ENCODE assay signal across 15 cellular contexts in the genomic region with DNA sequence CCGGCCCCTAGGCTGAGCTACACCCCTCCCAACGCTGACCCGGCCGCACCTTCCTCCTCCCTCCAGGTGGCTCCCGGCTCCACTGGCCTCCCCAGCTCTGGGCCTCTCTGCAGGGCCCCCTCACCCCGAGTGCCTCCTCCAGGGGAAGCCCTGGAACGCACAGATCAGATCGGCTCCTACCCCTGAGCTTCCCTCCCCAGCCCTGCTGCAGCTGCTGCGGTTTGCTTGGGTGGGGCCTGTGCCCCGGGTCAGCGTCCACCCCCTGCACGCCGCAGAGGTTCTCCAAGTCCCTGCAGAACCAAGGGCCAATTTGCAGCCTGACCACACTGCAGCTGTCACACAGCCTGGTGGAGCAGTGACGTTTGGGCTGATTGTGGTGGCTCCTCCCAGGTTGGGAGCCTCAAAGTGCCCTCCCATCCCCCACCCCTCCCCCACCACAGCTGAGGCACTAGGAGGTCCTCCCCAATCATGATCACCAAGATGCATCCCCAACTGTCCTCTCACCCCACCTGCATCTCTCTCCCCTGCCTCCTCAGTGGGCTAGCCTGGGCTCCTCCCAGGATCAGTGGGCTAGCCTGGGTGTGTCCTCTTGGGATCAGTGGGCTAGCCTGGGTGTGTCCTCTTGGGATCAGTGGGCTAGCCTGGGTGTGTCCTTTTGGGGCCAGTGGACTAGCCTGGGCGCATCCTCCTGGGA. TPM values are rescaled to one million over a fixed set of nuclear protein-coding genes. Genes with fewer than 3 reads are reported as not detected.
A peak's percentile ranks its signal among the peaks of the same experiment; 100 is the strongest.
DNase-seq lines count a peak whose midpoint lies in the region; ATAC-seq and TF ChIP-seq lines count a peak whose summit lies in the region.
"Had no signal": no experiment of that assay in that cellular context is flagged by ENCODE, and none has a peak within 500 bp of the region (broad histone marks: within the 10 kb centered on the region; RNA-seq: fewer than 3 reads in every experiment).

No MANE protein-coding gene starts in this region.

- peak; percentile 18 for DNase-seq in CD1c-positive myeloid dendritic cell (ENCODE audit: extremely low spot score)
- DNase-seq in GF-D8 (lab: John Stamatoyannopoulos, UW), result peak; percentile 71
- DNase-seq in T-cell, result peak in 1 of 34 experiments; percentile 45
- DNase-seq in lower lobe of right lung, result no peak
- no peak for DNase-seq in breast epithelium (ENCODE audit: low spot score in 2 of 2)
- no peak for DNase-seq in mucosa of gallbladder (ENCODE audit: low spot score)
- no peak for DNase-seq in COLO668 (lab: John Stamatoyannopoulos, UW; ENCODE audit: unreplicated experiment)
- DNase-seq: activated T-cell treated with anti-CD3 and anti-CD28 coated beads, Interleukin-2, amount 50 U/mL, for 48 hours; amniotic stem cell; stomach had no signal

- intact Hi-C loops in lower lobe of right lung (cut with DNase I) (no loop called here), breast epithelium (cut with DNase I; ENCODE audit: low total_unique reads) (no loop called here)

- H3K36me3 Mint-ChIP-seq in T-cell, result no peaks in the 10 kb centered on the region

- TF ChIP-seq POLR2A in breast epithelium (IDR thresholded peaks at IDR 0.05), result no peak

- peak; percentile 18 to 33 (median 28) for ATAC-seq in T-cell (replicated peaks in 1 of 4)
- peak; percentile 12 to 20 for ATAC-seq in lower lobe of right lung
- no peak for ATAC-seq in HG03025 (IDR thresholded peaks at IDR 0.05; ENCODE audit: low FRiP score, unreplicated experiment)

- no peaks in the 10 kb centered on the region for H3K36me3 ChIP-seq in lower lobe of right lung
- no peaks in the 10 kb centered on the region for H3K36me3 ChIP-seq in breast epithelium
- H3K36me3 ChIP-seq: HAP-1, neural progenitor cell, SJSA1, stomach had no signal

- H3K27me3 ChIP-seq in lower lobe of right lung (ENCODE audit: low read depth) (peaks cover 11% of the 10 kb centered on the region), breast epithelium (peaks cover 0 to 28% of the 10 kb centered on the region in 2 donors)
- H3K27me3 ChIP-seq: SJSA1 had no signal

- H3K27me3 Mint-ChIP-seq in T-cell, result peaks cover 0 to 2% of the 10 kb centered on the region in 2 donors

- H3K4me3 ChIP-seq in lower lobe of right lung (no peak overlapping the region), breast epithelium (no peak overlapping the region)
- H3K4me3 ChIP-seq: HAP-1, neural progenitor cell, SJSA1, stomach had no signal

- H3K4me1 ChIP-seq in lower lobe of right lung (no peaks in the 10 kb centered on the region), breast epithelium (no peaks in the 10 kb centered on the region)
- H3K4me1 ChIP-seq: HAP-1, neural progenitor cell, SJSA1, stomach had no signal

- peak overlapping the region in 1 of 3 donors; percentile 66 for H3K4me3 Mint-ChIP-seq in T-cell
- H3K4me3 Mint-ChIP-seq: neural progenitor cell had no signal

- TF ChIP-seq CTCF in lower lobe of right lung (IDR thresholded peaks at IDR 0.05) (no peak), breast epithelium (IDR thresholded peaks at IDR 0.05) (no peak)

- CTCF ChIA-PET in T-cell (lab: Charles Lee), result interaction anchor here in 1 of 2 donors (0.6 kb wide), 1 partner anchor 47 kb away, joined by 3 read pairs; no protein-coding TSS in a partner anchor

- H3K27ac ChIP-seq in lower lobe of right lung, result no peak overlapping the region
- H3K27ac ChIP-seq in breast epithelium, result no peak overlapping the region
- H3K27ac ChIP-seq: C4-2B, neural progenitor cell, SJSA1, stomach had no signal

- peak overlapping the region in 1 of 2 donors; percentile 19 for H3K27ac Mint-ChIP-seq in T-cell
- H3K27ac Mint-ChIP-seq: neural progenitor cell had no signal

- H3K4me1 Mint-ChIP-seq in T-cell, result peaks cover 28 to 37% (median 35%) of the 10 kb centered on the region in 3 donors

- H3K9me3 Mint-ChIP-seq in T-cell, result no peaks in the 10 kb centered on the region

- POLR2A ChIA-PET in T-cell (lab: Charles Lee), result interaction anchor here in 1 of 2 donors (0.5 to 0.6 kb wide), 2 partner anchors 9 to 18 kb away, joined by 3 read pairs; no protein-coding TSS in a partner anchor

- H3K9me3 ChIP-seq in lower lobe of right lung (no peaks in the 10 kb centered on the region), breast epithelium (peaks cover 0 to 5% of the 10 kb centered on the region in 2 donors)
- H3K9me3 ChIP-seq: HAP-1, SJSA1, stomach had no signal

RNA-seq across cellular contexts. Expression of a gene that starts 12.8 kb away (rescaled TPM):
- 100 to 1,000 TPM in 2 of 5 donors, 10 to 100 TPM in 3; 82.1 to 114 (median 99.3) TPM for total RNA-seq in T-cell
- total RNA-seq in lower lobe of right lung, result 47.6 TPM
- 1 to 10 TPM; 3.5 to 9.8 (median 7.2) TPM for total RNA-seq in breast epithelium
- 67.1 TPM for total RNA-seq in mucosa of gallbladder

Comparison
In these comparisons a context has a peak if more than half of its experiments do, and no peak if none do; other contexts are left out.
1. DNase-seq: peak in CD1c-positive myeloid dendritic cell (single experiment) and GF-D8 (single experiment); none in lower lobe of right lung (single experiment), breast epithelium (0 of 2), mucosa of gallbladder (single experiment) and COLO668 (single experiment).